In the genomic region with DNA sequence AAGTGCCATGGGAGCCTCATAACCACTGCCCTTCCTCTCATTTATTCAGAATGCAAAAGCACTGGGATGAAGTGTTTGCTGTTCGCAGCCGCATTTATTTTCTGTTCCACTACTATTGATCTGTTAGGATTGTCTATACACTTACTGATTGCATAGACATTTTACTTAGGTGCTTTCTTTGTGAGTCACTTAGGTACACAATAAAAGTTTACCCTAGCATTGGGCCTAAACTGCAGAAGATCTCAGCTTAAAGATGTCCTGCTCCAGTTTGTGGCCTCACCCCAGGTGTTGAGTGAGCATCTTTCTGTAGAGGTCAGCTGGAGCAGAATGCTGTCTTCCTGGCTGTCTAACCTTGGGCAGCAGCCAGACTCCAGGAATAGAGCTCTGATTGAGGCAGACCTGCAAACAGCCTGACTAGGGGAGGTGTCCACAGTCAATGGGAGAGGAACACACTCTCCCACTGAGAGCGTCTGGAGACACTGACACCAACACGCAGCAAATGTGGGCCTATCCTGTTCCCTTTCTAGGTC, we compare ENCODE assay signal across 1 cellular context.
TF ChIP-seq lines count a peak whose summit lies in the region.

No MANE protein-coding gene starts in this region.

TF ChIP-seq in HepG2, 621 proteins besides CTCF, POLR2A, EP300 and RAD21 (continued from another document and continues in another):
- TF ChIP-seq THAP9 (CRISPR knock-in tag; IDR thresholded peaks at IDR 0.05; ENCODE audit: borderline replicate concordance) (no peak), ZSCAN31 (CRISPR knock-in tag; IDR thresholded peaks at IDR 0.05; ENCODE audit: low read depth) (0 out of 2 replicates have a peak, but pooled peaks have one; percentile 53), NCOA5 (CRISPR knock-in tag; IDR thresholded peaks at IDR 0.05) (no peak), HMG20A (CRISPR knock-in tag; IDR thresholded peaks at IDR 0.05; ENCODE audit: borderline replicate concordance) (peak; percentile 79), IRX3 (CRISPR knock-in tag; IDR thresholded peaks at IDR 0.05; ENCODE audit: borderline replicate concordance, low read depth) (no peak), MTERF4 (CRISPR knock-in tag; IDR thresholded peaks at IDR 0.05) (no peak), HBP1 (CRISPR knock-in tag; IDR thresholded peaks at IDR 0.05; ENCODE audit: low read depth) (no peak), HNRNPUL1 (IDR thresholded peaks at IDR 0.05; ENCODE audit: low read depth, low read length) (no peak), EZH2 (conservative IDR thresholded peaks at IDR 0.05; ENCODE audit: low read depth, low read length) (no peak), KAT7 (CRISPR knock-in tag; IDR thresholded peaks at IDR 0.05; ENCODE audit: borderline replicate concordance) (no peak), GRHL1 (CRISPR knock-in tag; conservative IDR thresholded peaks at IDR 0.05) (no peak), NFIC (IDR thresholded peaks at IDR 0.05; ENCODE audit: low read length) (peak; percentile 91), ZNF841 (CRISPR knock-in tag; IDR thresholded peaks at IDR 0.05; ENCODE audit: borderline replicate concordance) (no peak), SETDB1 (CRISPR knock-in tag; IDR thresholded peaks at IDR 0.05; ENCODE audit: borderline replicate concordance) (no peak), U2AF1 (optimal IDR thresholded peaks at IDR 0.05; ENCODE audit: low read depth, low read length) (no peak), ZBTB14 (CRISPR knock-in tag; IDR thresholded peaks at IDR 0.05) (no peak), NFKB2 (CRISPR knock-in tag; IDR thresholded peaks at IDR 0.05; ENCODE audit: borderline replicate concordance) (no peak), BRCA1 (CRISPR knock-in tag; IDR thresholded peaks at IDR 0.05) (0 out of 2 replicates have a peak, but pooled peaks have one; percentile 41), ZNF878 (CRISPR knock-in tag; IDR thresholded peaks at IDR 0.05) (peak; percentile 62; the same call in 1 of the 2 replicates), ZNF33A (CRISPR knock-in tag; IDR thresholded peaks at IDR 0.05; ENCODE audit: borderline replicate concordance) (no peak; the same call in 1 of the 2 replicates), SUZ12 (IDR thresholded peaks at IDR 0.05; ENCODE audit: low read depth, low read length) (no peak), SRF (IDR thresholded peaks at IDR 0.05; ENCODE audit: low read depth, low read length) (no peak), TARDBP (CRISPR knock-in tag; IDR thresholded peaks at IDR 0.05) (0 out of 2 replicates have a peak, but pooled peaks have one; percentile 39), NR2F6 (IDR thresholded peaks at IDR 0.05) (peak; percentile 77), NR2F6 (CRISPR knock-in tag; IDR thresholded peaks at IDR 0.05) (no peak; the same call in 1 of the 2 replicates), REL (CRISPR knock-in tag; conservative IDR thresholded peaks at IDR 0.05) (no peak), ZNF264 (CRISPR knock-in tag; IDR thresholded peaks at IDR 0.05) (0 out of 2 replicates have a peak, but pooled peaks have one; percentile 47), AGO1 (IDR thresholded peaks at IDR 0.05; ENCODE audit: low read depth, low read length, poor library complexity, severe bottlenecking) (no peak), SIX4 (CRISPR knock-in tag; IDR thresholded peaks at IDR 0.05) (peak; percentile 39; the same call in 1 of the 2 replicates), MBNL3 (CRISPR knock-in tag; conservative IDR thresholded peaks at IDR 0.05) (no peak), ZFP36L2 (CRISPR knock-in tag; IDR thresholded peaks at IDR 0.05) (no peak), DZIP1 (CRISPR knock-in tag; IDR thresholded peaks at IDR 0.05) (no peak)
- TF ChIP-seq, protein P1, sequence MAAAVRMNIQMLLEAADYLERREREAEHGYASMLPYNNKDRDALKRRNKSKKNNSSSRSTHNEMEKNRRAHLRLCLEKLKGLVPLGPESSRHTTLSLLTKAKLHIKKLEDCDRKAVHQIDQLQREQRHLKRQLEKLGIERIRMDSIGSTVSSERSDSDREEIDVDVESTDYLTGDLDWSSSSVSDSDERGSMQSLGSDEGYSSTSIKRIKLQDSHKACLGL (CRISPR knock-in tag; IDR thresholded peaks at IDR 0.05) = no peak
- TF ChIP-seq, protein P2, sequence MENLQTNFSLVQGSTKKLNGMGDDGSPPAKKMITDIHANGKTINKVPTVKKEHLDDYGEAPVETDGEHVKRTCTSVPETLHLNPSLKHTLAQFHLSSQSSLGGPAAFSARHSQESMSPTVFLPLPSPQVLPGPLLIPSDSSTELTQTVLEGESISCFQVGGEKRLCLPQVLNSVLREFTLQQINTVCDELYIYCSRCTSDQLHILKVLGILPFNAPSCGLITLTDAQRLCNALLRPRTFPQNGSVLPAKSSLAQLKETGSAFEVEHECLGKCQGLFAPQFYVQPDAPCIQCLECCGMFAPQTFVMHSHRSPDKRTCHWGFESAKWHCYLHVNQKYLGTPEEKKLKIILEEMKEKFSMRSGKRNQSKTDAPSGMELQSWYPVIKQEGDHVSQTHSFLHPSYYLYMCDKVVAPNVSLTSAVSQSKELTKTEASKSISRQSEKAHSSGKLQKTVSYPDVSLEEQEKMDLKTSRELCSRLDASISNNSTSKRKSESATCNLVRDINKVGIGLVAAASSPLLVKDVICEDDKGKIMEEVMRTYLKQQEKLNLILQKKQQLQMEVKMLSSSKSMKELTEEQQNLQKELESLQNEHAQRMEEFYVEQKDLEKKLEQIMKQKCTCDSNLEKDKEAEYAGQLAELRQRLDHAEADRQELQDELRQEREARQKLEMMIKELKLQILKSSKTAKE (CRISPR knock-in tag; IDR thresholded peaks at IDR 0.05; ENCODE audit: borderline replicate concordance) = peak; percentile 31; the same call in 1 of the 2 replicates
- TF ChIP-seq, protein P3, sequence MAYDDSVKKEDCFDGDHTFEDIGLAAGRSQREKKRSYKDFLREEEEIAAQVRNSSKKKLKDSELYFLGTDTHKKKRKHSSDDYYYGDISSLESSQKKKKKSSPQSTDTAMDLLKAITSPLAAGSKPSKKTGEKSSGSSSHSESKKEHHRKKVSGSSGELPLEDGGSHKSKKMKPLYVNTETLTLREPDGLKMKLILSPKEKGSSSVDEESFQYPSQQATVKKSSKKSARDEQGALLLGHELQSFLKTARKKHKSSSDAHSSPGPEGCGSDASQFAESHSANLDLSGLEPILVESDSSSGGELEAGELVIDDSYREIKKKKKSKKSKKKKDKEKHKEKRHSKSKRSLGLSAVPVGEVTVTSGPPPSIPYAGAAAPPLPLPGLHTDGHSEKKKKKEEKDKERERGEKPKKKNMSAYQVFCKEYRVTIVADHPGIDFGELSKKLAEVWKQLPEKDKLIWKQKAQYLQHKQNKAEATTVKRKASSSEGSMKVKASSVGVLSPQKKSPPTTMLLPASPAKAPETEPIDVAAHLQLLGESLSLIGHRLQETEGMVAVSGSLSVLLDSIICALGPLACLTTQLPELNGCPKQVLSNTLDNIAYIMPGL (CRISPR knock-in tag; IDR thresholded peaks at IDR 0.05; ENCODE audit: borderline replicate concordance in 1 of 2, low read depth in 1 of 2) = no peak
- TF ChIP-seq, protein P4, sequence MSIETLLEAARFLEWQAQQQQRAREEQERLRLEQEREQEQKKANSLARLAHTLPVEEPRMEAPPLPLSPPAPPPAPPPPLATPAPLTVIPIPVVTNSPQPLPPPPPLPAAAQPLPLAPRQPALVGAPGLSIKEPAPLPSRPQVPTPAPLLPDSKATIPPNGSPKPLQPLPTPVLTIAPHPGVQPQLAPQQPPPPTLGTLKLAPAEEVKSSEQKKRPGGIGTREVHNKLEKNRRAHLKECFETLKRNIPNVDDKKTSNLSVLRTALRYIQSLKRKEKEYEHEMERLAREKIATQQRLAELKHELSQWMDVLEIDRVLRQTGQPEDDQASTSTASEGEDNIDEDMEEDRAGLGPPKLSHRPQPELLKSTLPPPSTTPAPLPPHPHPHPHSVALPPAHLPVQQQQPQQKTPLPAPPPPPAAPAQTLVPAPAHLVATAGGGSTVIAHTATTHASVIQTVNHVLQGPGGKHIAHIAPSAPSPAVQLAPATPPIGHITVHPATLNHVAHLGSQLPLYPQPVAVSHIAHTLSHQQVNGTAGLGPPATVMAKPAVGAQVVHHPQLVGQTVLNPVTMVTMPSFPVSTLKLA (IDR thresholded peaks at IDR 0.05) = no peak
- TF ChIP-seq, protein P5, sequence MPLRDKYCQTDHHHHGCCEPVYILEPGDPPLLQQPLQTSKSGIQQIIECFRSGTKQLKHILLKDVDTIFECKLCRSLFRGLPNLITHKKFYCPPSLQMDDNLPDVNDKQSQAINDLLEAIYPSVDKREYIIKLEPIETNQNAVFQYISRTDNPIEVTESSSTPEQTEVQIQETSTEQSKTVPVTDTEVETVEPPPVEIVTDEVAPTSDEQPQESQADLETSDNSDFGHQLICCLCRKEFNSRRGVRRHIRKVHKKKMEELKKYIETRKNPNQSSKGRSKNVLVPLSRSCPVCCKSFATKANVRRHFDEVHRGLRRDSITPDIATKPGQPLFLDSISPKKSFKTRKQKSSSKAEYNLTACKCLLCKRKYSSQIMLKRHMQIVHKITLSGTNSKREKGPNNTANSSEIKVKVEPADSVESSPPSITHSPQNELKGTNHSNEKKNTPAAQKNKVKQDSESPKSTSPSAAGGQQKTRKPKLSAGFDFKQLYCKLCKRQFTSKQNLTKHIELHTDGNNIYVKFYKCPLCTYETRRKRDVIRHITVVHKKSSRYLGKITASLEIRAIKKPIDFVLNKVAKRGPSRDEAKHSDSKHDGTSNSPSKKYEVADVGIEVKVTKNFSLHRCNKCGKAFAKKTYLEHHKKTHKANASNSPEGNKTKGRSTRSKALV (CRISPR knock-in tag; IDR thresholded peaks at IDR 0.05) = no peak
